ENCODE assay signal across 10 cellular contexts in the genomic region with DNA sequence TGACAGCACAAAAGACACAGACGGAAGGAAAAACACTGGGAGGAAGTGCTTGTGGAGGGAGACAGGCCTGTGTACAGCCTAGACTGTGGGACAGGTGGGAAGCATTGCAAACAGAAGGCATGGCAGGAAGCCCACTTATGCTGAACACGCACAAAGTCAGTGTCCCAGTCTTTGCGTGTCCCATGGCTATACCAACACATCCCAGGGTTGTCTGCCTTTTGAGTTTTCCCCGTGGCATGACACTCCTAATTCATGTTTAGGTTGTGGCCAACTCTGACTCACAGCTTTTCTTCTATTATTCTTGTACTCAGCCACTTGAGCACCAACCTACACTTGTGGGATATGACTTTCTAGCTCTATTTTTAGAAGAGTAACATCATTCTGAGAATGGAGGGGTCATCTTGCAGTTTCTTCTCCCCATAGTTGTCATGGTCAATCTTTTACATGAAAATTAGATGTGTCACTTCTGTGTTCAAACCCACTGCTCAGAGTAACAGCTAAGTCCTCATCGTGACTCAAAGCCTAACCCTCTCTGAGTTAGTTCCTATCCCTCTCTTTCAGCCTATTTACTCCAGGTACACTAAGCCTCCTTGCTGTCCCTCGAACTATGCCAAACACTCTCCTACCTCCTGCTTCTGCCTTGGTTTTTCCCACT. TPM values are rescaled to one million over a fixed set of nuclear protein-coding genes. Genes with fewer than 3 reads are reported as not detected.
DNase-seq lines count a peak whose midpoint lies in the region; ATAC-seq and TF ChIP-seq lines count a peak whose summit lies in the region.
"Had no signal": no experiment of that assay in that cellular context is flagged by ENCODE, and none has a peak within 500 bp of the region (broad histone marks: within the 10 kb centered on the region; RNA-seq: fewer than 3 reads in every experiment).

No MANE protein-coding gene starts in this region.

- ATAC-seq in GM18520 (IDR thresholded peaks at IDR 0.05; ENCODE audit: unreplicated experiment) (peak; percentile 86), GM21381 (IDR thresholded peaks at IDR 0.05; ENCODE audit: unreplicated experiment) (peak; percentile 76), HG03175 (IDR thresholded peaks at IDR 0.05; ENCODE audit: unreplicated experiment) (peak; percentile 82)
- ATAC-seq: left lobe of liver had no signal

- no peak overlapping the region for H3K4me3 Mint-ChIP-seq in type B pancreatic cell

- peaks cover under 1% of the 10 kb centered on the region for H3K4me1 Mint-ChIP-seq in type B pancreatic cell (ENCODE audit: unreplicated experiment)

- H3K36me3 Mint-ChIP-seq in type B pancreatic cell: no peaks in the 10 kb centered on the region

- no peak for TF ChIP-seq CTCF in epithelial cell of esophagus (IDR thresholded peaks at IDR 0.05; ENCODE audit: insufficient read depth, low read depth, low read length, missing control alignments)
- no peak for TF ChIP-seq CTCF in type B pancreatic cell (conservative IDR thresholded peaks at IDR 0.05)

- H3K27me3 Mint-ChIP-seq in type B pancreatic cell: peaks cover 20% of the 10 kb centered on the region

- no peak overlapping the region for H3K4me3 ChIP-seq in epithelial cell of esophagus (ENCODE audit: low read length)

- peak; percentile 16 for DNase-seq in epithelial cell of esophagus (ENCODE audit: low read depth)
- DNase-seq in type B pancreatic cell (ENCODE audit: extremely low spot score, unreplicated experiment): no peak
- DNase-seq in activated CD4-positive, CD25-positive, alpha-beta regulatory T cell (lab: John Stamatoyannopoulos, UW): no peak
- DNase-seq in central memory CD4-positive, alpha-beta T cell: no peak
- DNase-seq in NCI-H1694 treated with DMSO at 0.1 percent for 48 hours (lab: John Stamatoyannopoulos, UW): no peak
- DNase-seq: NCI-H2029 had no signal

- H3K9me3 Mint-ChIP-seq in type B pancreatic cell: no peaks in the 10 kb centered on the region

- H3K27ac Mint-ChIP-seq in type B pancreatic cell: no peak overlapping the region

RNA-seq across cellular contexts. Expression of a gene that starts 27.5 kb away (rescaled TPM):
- 0.33 and 8.3 TPM in 2 replicates for total RNA-seq in type B pancreatic cell (ENCODE audit: low replicate concordance)

RNA-seq across cellular contexts. Expression of a gene that starts 30.1 kb away (rescaled TPM):
- 1.4 and 3.3 TPM in 2 replicates for total RNA-seq in type B pancreatic cell (ENCODE audit: low replicate concordance)

RNA-seq across cellular contexts. Expression of a gene that starts 38.5 kb away (rescaled TPM):
- total RNA-seq in type B pancreatic cell (ENCODE audit: low replicate concordance): 156 and 170 TPM in 2 replicates

RNA-seq across cellular contexts. Expression of a gene that starts 50.0 kb away (rescaled TPM):
- 14.3 and 16.4 TPM in 2 replicates for total RNA-seq in type B pancreatic cell (ENCODE audit: low replicate concordance)

RNA-seq across cellular contexts. Expression of a gene that starts 54.5 kb away (rescaled TPM):
- total RNA-seq in type B pancreatic cell (ENCODE audit: low replicate concordance): 5.6 and 11.1 TPM in 2 replicates
